9 cellular contexts compared by ENCODE assay signal in genomic region chr3:177603137-177603603, GRCh38.
DNase-seq lines count a peak whose midpoint lies in the region; ATAC-seq and TF ChIP-seq lines count a peak whose summit lies in the region.
"Had no signal": no experiment of that assay in that cellular context is flagged by ENCODE, and none has a peak within 500 bp of the region (broad histone marks: within the 10 kb centered on the region; RNA-seq: fewer than 3 reads in every experiment).

No MANE protein-coding gene starts in this region.

- TF ChIP-seq CTCF in lower lobe of right lung (IDR thresholded peaks at IDR 0.05) (no peak), foreskin fibroblast (IDR thresholded peaks at IDR 0.05; ENCODE audit: low read depth, low read length) (no peak)

- H3K36me3 ChIP-seq in lower lobe of right lung: no peaks in the 10 kb centered on the region

- H3K4me3 ChIP-seq in lower lobe of right lung (no peak overlapping the region), foreskin fibroblast (ENCODE audit: low read depth in 1 of 2, low read length in 2 of 2) (no peak overlapping the region)

- DNase-seq in DMS 273 (lab: John Stamatoyannopoulos, UW; ENCODE audit: unreplicated experiment) (peak; percentile 59), NOMO-1 treated with DMSO at 0.1 percent for 48 hours (lab: John Stamatoyannopoulos, UW; ENCODE audit: unreplicated experiment) (peak; percentile 76), lower lobe of right lung (no peak), OCI-M2 (lab: John Stamatoyannopoulos, UW; ENCODE audit: unreplicated experiment) (no peak), foreskin fibroblast (no peak), UCSD-AML1 (lab: John Stamatoyannopoulos, UW; ENCODE audit: unreplicated experiment) (no peak)
- DNase-seq in activated CD4-positive, alpha-beta T cell treated with anti-CD3 and anti-CD28 coated beads for 48 hours: no peak
- DNase-seq: cerebellar nuclear complex had no signal

- intact Hi-C loops in lower lobe of right lung (cut with DNase I): no loop called here

- ATAC-seq in GM21515 (IDR thresholded peaks at IDR 0.05; ENCODE audit: unreplicated experiment) (peak; percentile 52), lower lobe of right lung (peak; percentile 58 to 73)

- peak overlapping the region; percentile 20 for H3K27ac ChIP-seq in lower lobe of right lung

- no peaks in the 10 kb centered on the region for H3K27me3 ChIP-seq in lower lobe of right lung (ENCODE audit: low read depth)

- peaks cover 51% of the 10 kb centered on the region for H3K4me1 ChIP-seq in lower lobe of right lung

- H3K9me3 ChIP-seq in lower lobe of right lung: no peaks in the 10 kb centered on the region

Comparison
In these comparisons a context has a peak if more than half of its experiments do, and no peak if none do; other contexts are left out.
1. DNase-seq: peak in DMS 273 (single experiment) and NOMO-1 treated with DMSO at 0.1 percent for 48 hours (single experiment); none in lower lobe of right lung (single experiment), OCI-M2 (single experiment), foreskin fibroblast (0 of 2), activated CD4-positive, alpha-beta T cell treated with anti-CD3 and anti-CD28 coated beads for 48 hours (single experiment) and UCSD-AML1 (single experiment).